In genomic region chr5:96934291-96934694, GRCh38 we compare ENCODE assay signal across 7 cellular contexts. TPM values are rescaled to one million over a fixed set of nuclear protein-coding genes. Genes with fewer than 3 reads are reported as not detected.
DNase-seq lines count a peak whose midpoint lies in the region; TF ChIP-seq lines count a peak whose summit lies in the region.

No MANE protein-coding gene starts in this region.

- WGBS in adipose tissue, 3 donors, result 0 to 1% (median 1%) methylated on average over 9 of the region's 9 CpGs
- WGBS in testis, 2 donors, result 0% methylated on average over 9 of the region's 9 CpGs

- TF ChIP-seq CTCF in KMS-11 (conservative IDR thresholded peaks at IDR 0.05; ENCODE audit: low read depth, low read length) (no peak), testis (IDR thresholded peaks at IDR 0.05) (no peak)

- peaks cover 27% of the 10 kb centered on the region for H3K79me2 ChIP-seq in KMS-11 (ENCODE audit: insufficient read depth, low read depth)

- TF ChIP-seq POLR2A in testis (IDR thresholded peaks at IDR 0.05), result no peak

- DNase-seq in GM03348 (ENCODE audit: low spot score) (peak; percentile 21), kidney tubule cell (ENCODE audit: low spot score) (peak; percentile 61), testis (peak; percentile 19), HPDE6-E6E7 (ENCODE audit: extremely low spot score) (no peak)
- DNase-seq in stimulated activated CD4-positive, alpha-beta T cell treated with anti-CD3 and anti-CD28 coated beads, Interleukin-12 subunit alpha, Interleukin-12 subunit beta, amount 100 ng/mL, for 4 hours, result no peak

- no peaks in the 10 kb centered on the region for H4K20me1 ChIP-seq in KMS-11 (ENCODE audit: insufficient read depth)

- H3K4me2 ChIP-seq in KMS-11, result peak overlapping the region; percentile 84

- H3K4me3 ChIP-seq in KMS-11 (IDR thresholded peaks at IDR 0.05; ENCODE audit: insufficient read depth, low read depth, low read length) (peak overlapping the region; percentile 14), testis (peak overlapping the region; percentile 87 to 96)

- H3K36me3 ChIP-seq in KMS-11 (ENCODE audit: insufficient read depth), result no peaks in the 10 kb centered on the region
- H3K36me3 ChIP-seq in testis (ENCODE audit: low read depth, missing control alignments), result no peaks in the 10 kb centered on the region

- H3K27ac ChIP-seq in KMS-11 (peak overlapping the region; percentile 86), adipose tissue (ENCODE audit: low read depth, low read length) (peak overlapping the region; percentile 82), testis (peak overlapping the region; percentile 87 to 94)

- peak overlapping the region; percentile 78 for H2AFZ ChIP-seq in KMS-11 (ENCODE audit: low read depth)

- H3K9me3 ChIP-seq in testis, result no peaks in the 10 kb centered on the region

- intact Hi-C loops in testis (cut with DNase I; ENCODE audit: low total_unique reads), result no loop called here

- no peaks in the 10 kb centered on the region for H3K27me3 ChIP-seq in KMS-11 (ENCODE audit: insufficient read depth, low read depth)
- H3K27me3 ChIP-seq in testis, result no peaks in the 10 kb centered on the region

- peaks cover 60% of the 10 kb centered on the region for H3K4me1 ChIP-seq in KMS-11 (ENCODE audit: low read depth, poor library complexity, severe bottlenecking)
- peaks cover 16% of the 10 kb centered on the region for H3K4me1 ChIP-seq in testis

- H3K9ac ChIP-seq in KMS-11, result peak overlapping the region; percentile 88

RNA-seq across cellular contexts. Expression of gene LNPEP, which starts 1.6 kb away (rescaled TPM):
- polyA plus RNA-seq in adipose tissue, result 10 to 100 TPM in 1 of 3 donors, 1 to 10 TPM in 2; 2.9 to 11.0 (median 3.1) TPM
- 10 to 100 TPM; 28.0 to 33.1 TPM for total RNA-seq in testis
- polyA plus RNA-seq in testis (ENCODE audit: insufficient read depth, low read depth, low replicate concordance), result 10.9 TPM

RNA-seq across cellular contexts. Expression of gene ERAP2, which starts 58.0 kb away (rescaled TPM):
- polyA plus RNA-seq in adipose tissue, result 1 to 10 TPM in 2 of 3 donors, under 1 TPM in 1; 0.77 to 4.0 (median 1.8) TPM
- 1 to 10 TPM; 4.0 to 4.4 TPM for total RNA-seq in testis
- 5.6 TPM for polyA plus RNA-seq in testis (ENCODE audit: insufficient read depth, low read depth, low replicate concordance)

Comparison
In these comparisons a context has a peak if more than half of its experiments do, and no peak if none do; other contexts are left out.
1. DNase-seq: peak in GM03348 (single experiment), kidney tubule cell (single experiment) and testis (single experiment); none in HPDE6-E6E7 (single experiment) and stimulated activated CD4-positive, alpha-beta T cell treated with anti-CD3 and anti-CD28 coated beads, Interleukin-12 subunit alpha, Interleukin-12 subunit beta, amount 100 ng/mL, for 4 hours (single experiment).
2. Peak in every context shown above with its lines, with median percentiles within 50 percentile points of each other: H3K27ac ChIP-seq.